In genomic region chr18:63936932-63937393, GRCh38 we compare ENCODE assay signal across 1 cellular context.
TF ChIP-seq lines count a peak whose summit lies in the region.

No MANE protein-coding gene starts in this region.

TF ChIP-seq in GM23338, 12 proteins besides CTCF, POLR2A, EP300 and RAD21 (continued from another document):
- TF ChIP-seq ZNF462 (CRISPR knock-in tag; IDR thresholded peaks at IDR 0.05): no peak
- TF ChIP-seq JUNB (IDR thresholded peaks at IDR 0.05; ENCODE audit: unreplicated experiment): no peak
- no peak for TF ChIP-seq CREB1 (CRISPR knock-in tag; IDR thresholded peaks at IDR 0.05; ENCODE audit: low read depth)
